Comparison of ENCODE assay signal across 14 cellular contexts in the genomic region with DNA sequence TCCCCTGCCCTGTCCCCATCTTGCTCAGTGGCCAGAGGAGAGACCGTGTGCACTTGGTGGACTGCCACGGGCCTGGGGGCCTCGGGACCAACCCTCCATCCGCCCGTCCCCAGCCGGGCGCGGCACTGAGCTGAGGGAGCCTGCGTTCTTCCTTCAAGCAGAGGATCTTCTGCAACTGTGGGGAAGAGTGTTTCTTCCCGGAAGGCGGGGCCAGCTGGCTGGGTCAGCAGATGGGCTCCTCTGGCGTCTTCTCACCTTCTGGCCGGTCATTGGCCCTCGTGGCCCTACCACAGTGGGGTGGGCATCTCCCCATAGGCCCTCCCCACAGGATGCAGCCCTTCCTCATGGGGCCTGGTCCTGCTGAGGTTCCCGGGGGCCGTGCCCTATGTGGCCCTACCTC. TPM values are rescaled to one million over a fixed set of nuclear protein-coding genes. Genes with fewer than 3 reads are reported as not detected.
DNase-seq lines count a peak whose midpoint lies in the region; ATAC-seq, FAIRE-seq and TF ChIP-seq lines count a peak whose summit lies in the region.
"Had no signal": no experiment of that assay in that cellular context is flagged by ENCODE, and none has a peak within 500 bp of the region (broad histone marks: within the 10 kb centered on the region; RNA-seq: fewer than 3 reads in every experiment).

No MANE protein-coding gene starts in this region.

- POLR2A ChIA-PET in K562 (lab: Yijun Ruan, JAX) = interaction anchor here (0.6 to 1.8 kb wide), 4 partner anchors 12 to 360 kb away, joined by 3 to 7 read pairs (median 4); no protein-coding TSS in a partner anchor

- no peak for TF ChIP-seq EP300 in K562 (IDR thresholded peaks at IDR 0.05; ENCODE audit: low read length)

- ATAC-seq in K562 (no peak), left ventricle myocardium superior (peak; percentile 4)

- H3K27me3 ChIP-seq in BLaER1 = no peaks in the 10 kb centered on the region
- no peaks in the 10 kb centered on the region for H3K27me3 ChIP-seq in K562 (ENCODE audit: control insufficient read depth in 2 of 2, insufficient read depth in 2 of 2, low read length in 2 of 2)

- BruUV-seq in K562 (replicated peaks; lab: Mats Ljungman, UMichigan) = no TSS peak

- no peak for TF ChIP-seq POLR2A in K562 (conservative IDR thresholded peaks at IDR 0.05)

- no peak for FAIRE-seq in K562 (lab: Jason Lieb, UNC)
- FAIRE-seq: frontal cortex had no signal

- H3K9me3 ChIP-seq in BLaER1 = no peaks in the 10 kb centered on the region
- H3K9me3 ChIP-seq in K562 (replicated peaks; ENCODE audit: control insufficient read depth, insufficient read depth, low read depth, low read length) = no peaks in the 10 kb centered on the region

- intact Hi-C loops in K562 (cut with micrococcal nuclease) (no loop called here), left ventricle myocardium superior (cut with micrococcal nuclease) (no loop called here)

- H3K9me1 ChIP-seq in K562 (ENCODE audit: control insufficient read depth, insufficient read depth, low read length) = peaks cover 7% of the 10 kb centered on the region

- peak overlapping the region; percentile 64 for H3K9ac ChIP-seq in BLaER1
- H3K9ac ChIP-seq in K562 (ENCODE audit: insufficient read depth in 1 of 2, low read depth in 2 of 2, low read length in 2 of 2) = peak overlapping the region; percentile 42 to 85; a peak in 3 of 4 replicates

- CTCF ChIA-PET in K562 (lab: Yijun Ruan, JAX; ENCODE audit: low intra/inter-chr PET ratio) = no interaction called here

- H3K27ac ChIP-seq in BLaER1 (peak overlapping the region; percentile 83), K562 (ENCODE audit: extremely low read depth, low read depth, low read length) (peak overlapping the region; percentile 54; the same call in 2 of the 3 replicates), skin epidermis (peak overlapping the region in 19 of 21 experiments; percentile 26 to 86 (median 63))

- in situ Hi-C loops in K562 (cut with MboI) = no loop called here

- H2AFZ ChIP-seq in K562 (ENCODE audit: low read depth, low read length) = no peak overlapping the region

- TF ChIP-seq RAD21 in K562 (CRISPR knock-in tag; conservative IDR thresholded peaks at IDR 0.05 in 1 of 2, IDR thresholded peaks at IDR 0.05 in 1 of 2) = no peak

- H3K4me3 ChIP-seq in BLaER1 (no peak overlapping the region), K562 (no peak overlapping the region), skin epidermis (no peak overlapping the region)

- no peak for DNase-seq in K562 (ENCODE audit: extremely low read depth in 1 of 4, low spot score in 3 of 4)
- peak; percentile 72 for DNase-seq in left ventricle myocardium superior
- no peak for DNase-seq in SHP77 (lab: John Stamatoyannopoulos, UW)
- DNase-seq in stimulated activated CD4-positive, alpha-beta T cell treated with anti-CD3 and anti-CD28 coated beads, Interleukin-4, amount 100 ng/mL, for 24 hours = no peak
- no peak for DNase-seq in cerebellar nuclear complex (lab: John Stamatoyannopoulos, UW)
- DNase-seq in NCI-H1436 treated with DMSO at 0.1 percent for 48 hours (lab: John Stamatoyannopoulos, UW) = no peak
- DNase-seq: activated CD4-positive, alpha-beta T cell treated with anti-CD3 and anti-CD28 coated beads, Interleukin-2, amount 50 U/mL, for 1 hour; DMS 273 treated with DMSO at 0.1 percent for 48 hours; NCI-H2081; SHP77 treated with DMSO at 0.1 percent for 48 hours; T1000 had no signal

- H3K4me2 ChIP-seq in BLaER1 (peak overlapping the region; percentile 90), K562 (ENCODE audit: insufficient read depth, low read length) (peak overlapping the region; percentile 33)

- H3K4me1 ChIP-seq in BLaER1 = peaks cover 100% of the 10 kb centered on the region
- H3K4me1 ChIP-seq in K562 (replicated peaks in 1 of 2; ENCODE audit: control insufficient read depth in 2 of 2, insufficient read depth in 2 of 2, low read length in 2 of 2) = peaks cover 36 to 98% of the 10 kb centered on the region in 2 experiments

- no peak for TF ChIP-seq CTCF in K562 (IDR thresholded peaks at IDR 0.05 in 2 of 3, conservative IDR thresholded peaks at IDR 0.05 in 1 of 3; ENCODE audit: insufficient read depth in 2 of 3, low read depth in 1 of 3, low read length in 3 of 3)

- H3K79me2 ChIP-seq in K562 (ENCODE audit: control insufficient read depth, insufficient read depth, low read length) = peaks cover 71% of the 10 kb centered on the region

- 76% methylated on average over 13 of the region's 16 CpGs for WGBS in K562 (ENCODE audit: insufficient coverage, low coverage, missing lambda C conversion rate)

- H3K36me3 ChIP-seq in BLaER1 (peaks cover under 1% of the 10 kb centered on the region; the same call in 1 of the 2 replicates), K562 (ENCODE audit: control insufficient read depth, insufficient read depth, low read length) (no peaks in the 10 kb centered on the region; the same call in 2 of the 3 replicates)

- H4K20me1 ChIP-seq in BLaER1 = peaks cover 100% of the 10 kb centered on the region
- peaks cover 27% of the 10 kb centered on the region for H4K20me1 ChIP-seq in K562 (replicated peaks; ENCODE audit: control insufficient read depth, insufficient read depth, low read length)

TF ChIP-seq in K562, 482 proteins besides CTCF, POLR2A, EP300 and RAD21:
- no peak for TF ChIP-seq SETDB1 (IDR thresholded peaks at IDR 0.05; ENCODE audit: low read length)
- TF ChIP-seq, protein P1, sequence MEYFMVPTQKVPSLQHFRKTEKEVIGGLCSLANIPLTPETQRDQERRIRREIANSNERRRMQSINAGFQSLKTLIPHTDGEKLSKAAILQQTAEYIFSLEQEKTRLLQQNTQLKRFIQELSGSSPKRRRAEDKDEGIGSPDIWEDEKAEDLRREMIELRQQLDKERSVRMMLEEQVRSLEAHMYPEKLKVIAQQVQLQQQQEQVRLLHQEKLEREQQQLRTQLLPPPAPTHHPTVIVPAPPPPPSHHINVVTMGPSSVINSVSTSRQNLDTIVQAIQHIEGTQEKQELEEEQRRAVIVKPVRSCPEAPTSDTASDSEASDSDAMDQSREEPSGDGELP (CRISPR knock-in tag; IDR thresholded peaks at IDR 0.05; ENCODE audit: borderline replicate concordance) = 0 out of 2 replicates have a peak, but pooled peaks have one; percentile 3

RNA-seq across cellular contexts. Expression of gene RXRA, which starts 17.4 kb away (rescaled TPM):
- total RNA-seq in K562 (2011; cell fraction: chromatin; rRNA removed; ENCODE audit: low replicate concordance) = 9.2 and 26.3 TPM in 2 replicates
- total RNA-seq in K562 (2011; cell fraction: nucleolus; rRNA removed) = 12.6 and 15.3 TPM in 2 replicates
- total RNA-seq in K562 (2011; cell fraction: nucleoplasm; rRNA removed) = 9.4 and 10.3 TPM in 2 replicates
- 9.6 and 11.0 TPM in 2 replicates for total RNA-seq in K562 (2014; rRNA removed)
- 1.5 and 1.8 TPM in 2 replicates for total RNA-seq in K562 (2014; rRNA removed; fragmentation: Illumina TruSeq; extraction: Trizol)
- total RNA-seq in K562 (2015; rRNA removed; fragmentation: Illumina TruSeq; extraction: Trizol) = 4.2 and 5.7 TPM in 2 replicates
- total RNA-seq in K562 (2021) = 21.4 and 23.6 TPM in 2 replicates
- 4.0 and 4.6 TPM in 2 replicates for polyA plus RNA-seq in K562 (2011; rRNA removed)
- 8.4 and 14.0 TPM in 2 replicates for polyA plus RNA-seq in K562 (2011; cell fraction: cytosol; rRNA removed)
- 7.8 and 14.2 TPM in 2 replicates for polyA plus RNA-seq in K562 (2011; cell fraction: nucleus; rRNA removed)
- polyA plus RNA-seq in K562 (2012) = 13.9 and 14.6 TPM in 2 replicates
- polyA plus RNA-seq in K562 (2014; fragmentation: Illumina TruSeq; extraction: Trizol) = 5.2 and 14.5 TPM in 2 replicates
- under 1 TPM; 0.35 to 0.56 TPM for polyA plus RNA-seq in K562 (2014; fragmentation: Nextera tagmentation; extraction: Ambion mirVana)
- 6.8 and 14.8 TPM in 2 replicates for polyA plus RNA-seq in K562 (2014; rRNA removed)
- 2.2 and 4.3 TPM in 2 replicates for polyA minus RNA-seq in K562 (2011; rRNA and poly(A)+ RNA removed)
- polyA minus RNA-seq in K562 (2011; cell fraction: cytosol; rRNA and poly(A)+ RNA removed) = 13.6 and 24.3 TPM in 2 replicates
- polyA minus RNA-seq in K562 (2011; cell fraction: nucleus; rRNA and poly(A)+ RNA removed) = 6.7 and 8.4 TPM in 2 replicates
- total RNA-seq in left ventricle myocardium superior = 90.8 TPM
